1 cellular context compared by ENCODE assay signal in the genomic region with DNA sequence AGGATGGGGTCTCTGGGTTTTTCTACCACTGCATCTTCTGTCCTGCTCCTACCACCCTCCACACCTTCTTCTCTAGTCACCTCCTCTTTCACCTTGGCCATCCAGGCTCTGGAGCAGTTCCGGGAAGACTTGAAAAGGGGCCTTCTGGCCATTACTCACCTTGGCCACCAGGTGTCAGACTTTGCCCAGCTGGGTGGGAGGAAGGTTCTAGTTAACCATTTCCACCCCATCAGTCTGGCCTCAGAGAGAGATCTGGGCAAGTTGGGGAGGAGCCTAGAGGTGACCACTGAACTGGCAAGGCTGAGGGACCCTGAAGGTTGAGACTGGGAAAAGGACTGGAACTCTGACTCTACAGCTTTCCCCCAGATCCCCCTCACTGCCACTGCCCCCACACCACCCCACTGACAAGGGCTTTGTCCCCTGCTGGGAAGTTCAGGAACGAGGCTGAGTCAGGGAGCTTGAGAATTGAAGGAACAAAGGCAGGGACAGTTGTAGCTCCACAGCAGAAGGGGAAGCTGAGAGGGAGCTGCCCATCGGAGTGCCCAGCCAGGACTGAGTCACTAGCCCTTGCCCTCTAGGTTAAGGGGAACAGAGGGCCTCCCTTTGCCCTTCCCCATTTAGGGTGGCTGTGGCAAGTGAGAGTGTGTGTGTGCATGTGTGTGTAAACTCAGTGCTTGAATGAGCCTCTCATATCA.
TF ChIP-seq lines count a peak whose summit lies in the region.

No MANE protein-coding gene starts in this region.

TF ChIP-seq in HepG2, 621 proteins besides CTCF, POLR2A, EP300 and RAD21 (continued from another document and continues in another):
- TF ChIP-seq, protein P1, sequence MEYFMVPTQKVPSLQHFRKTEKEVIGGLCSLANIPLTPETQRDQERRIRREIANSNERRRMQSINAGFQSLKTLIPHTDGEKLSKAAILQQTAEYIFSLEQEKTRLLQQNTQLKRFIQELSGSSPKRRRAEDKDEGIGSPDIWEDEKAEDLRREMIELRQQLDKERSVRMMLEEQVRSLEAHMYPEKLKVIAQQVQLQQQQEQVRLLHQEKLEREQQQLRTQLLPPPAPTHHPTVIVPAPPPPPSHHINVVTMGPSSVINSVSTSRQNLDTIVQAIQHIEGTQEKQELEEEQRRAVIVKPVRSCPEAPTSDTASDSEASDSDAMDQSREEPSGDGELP (IDR thresholded peaks at IDR 0.05; ENCODE audit: borderline replicate concordance, low read depth), result peak; percentile 85; the same call in 1 of the 2 replicates
- TF ChIP-seq YY1 (IDR thresholded peaks at IDR 0.05; ENCODE audit: insufficient read depth, insufficient replicate concordance, low read depth, low read length), result peak; percentile 20
- no peak for TF ChIP-seq ZNF788 (CRISPR knock-in tag; IDR thresholded peaks at IDR 0.05; ENCODE audit: borderline replicate concordance)
- TF ChIP-seq ZNF781 (CRISPR knock-in tag; IDR thresholded peaks at IDR 0.05; ENCODE audit: borderline replicate concordance, not compliant biosample characterization), result peak; percentile 63
- TF ChIP-seq CEBPG (CRISPR knock-in tag; IDR thresholded peaks at IDR 0.05), result peak; percentile 11; the same call in 1 of the 2 replicates
- no peak for TF ChIP-seq NFYC (CRISPR knock-in tag; IDR thresholded peaks at IDR 0.05)
- TF ChIP-seq SUZ12 (IDR thresholded peaks at IDR 0.05; ENCODE audit: low read depth, low read length), result no peak
- TF ChIP-seq THYN1 (CRISPR knock-in tag; IDR thresholded peaks at IDR 0.05; ENCODE audit: borderline replicate concordance, low read depth), result no peak
- TF ChIP-seq, protein P2, sequence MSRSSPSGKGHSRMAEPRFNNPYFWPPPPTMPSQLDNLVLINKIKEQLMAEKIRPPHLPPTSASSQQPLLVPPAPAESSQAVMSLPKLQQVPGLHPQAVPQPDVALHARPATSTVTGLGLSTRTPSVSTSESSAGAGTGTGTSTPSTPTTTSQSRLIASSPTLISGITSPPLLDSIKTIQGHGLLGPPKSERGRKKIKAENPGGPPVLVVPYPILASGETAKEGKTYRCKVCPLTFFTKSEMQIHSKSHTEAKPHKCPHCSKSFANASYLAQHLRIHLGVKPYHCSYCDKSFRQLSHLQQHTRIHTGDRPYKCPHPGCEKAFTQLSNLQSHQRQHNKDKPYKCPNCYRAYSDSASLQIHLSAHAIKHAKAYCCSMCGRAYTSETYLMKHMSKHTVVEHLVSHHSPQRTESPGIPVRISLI (CRISPR knock-in tag; IDR thresholded peaks at IDR 0.05; ENCODE audit: borderline replicate concordance), result no peak
- TF ChIP-seq ERF (CRISPR knock-in tag; IDR thresholded peaks at IDR 0.05), result 0 out of 2 replicates have a peak, but pooled peaks have one; percentile 21
- peak; percentile 57; the same call in 1 of the 2 replicates for TF ChIP-seq BORCS8-MEF2B (CRISPR knock-in tag; IDR thresholded peaks at IDR 0.05)
- 0 out of 2 replicates have a peak, but pooled peaks have one; percentile 17 for TF ChIP-seq RFX3 (CRISPR knock-in tag; IDR thresholded peaks at IDR 0.05)
- TF ChIP-seq ZNF333 (CRISPR knock-in tag; IDR thresholded peaks at IDR 0.05; ENCODE audit: borderline replicate concordance), result no peak
- 0 out of 2 replicates have a peak, but pooled peaks have one; percentile 52 for TF ChIP-seq ZFP1 (CRISPR knock-in tag; IDR thresholded peaks at IDR 0.05)
- TF ChIP-seq ELF3 (CRISPR knock-in tag; IDR thresholded peaks at IDR 0.05), result peak; percentile 54; the same call in 1 of the 2 replicates
- TF ChIP-seq TCF7L2 (IDR thresholded peaks at IDR 0.05; ENCODE audit: low read depth, low read length), result no peak
- 0 out of 2 replicates have a peak, but pooled peaks have one; percentile 20 for TF ChIP-seq MTA1 (CRISPR knock-in tag; IDR thresholded peaks at IDR 0.05; ENCODE audit: borderline replicate concordance)
- peak; percentile 42; the same call in 1 of the 2 replicates for TF ChIP-seq ETV5 (CRISPR knock-in tag; IDR thresholded peaks at IDR 0.05; ENCODE audit: borderline replicate concordance)
- TF ChIP-seq XRCC5 (optimal IDR thresholded peaks at IDR 0.05; ENCODE audit: low read length), result peak; percentile 79
- TF ChIP-seq SP1 (IDR thresholded peaks at IDR 0.05), result no peak
- TF ChIP-seq SP1 (CRISPR knock-in tag; IDR thresholded peaks at IDR 0.05), result peak; percentile 40; the same call in 1 of the 2 replicates
- no peak for TF ChIP-seq NCOR1 (IDR thresholded peaks at IDR 0.05; ENCODE audit: borderline replicate concordance, low read length)
- 0 out of 2 replicates have a peak, but pooled peaks have one; percentile 72 for TF ChIP-seq SMAD3 (CRISPR knock-in tag; IDR thresholded peaks at IDR 0.05)
- TF ChIP-seq HNF4A (CRISPR knock-in tag; IDR thresholded peaks at IDR 0.05), result no peak
- TF ChIP-seq ZNF253 (CRISPR knock-in tag; IDR thresholded peaks at IDR 0.05; ENCODE audit: borderline replicate concordance), result no peak
- peak; percentile 96 for TF ChIP-seq SMC3 (IDR thresholded peaks at IDR 0.05; ENCODE audit: low read length)
- no peak for TF ChIP-seq ZIK1 (CRISPR knock-in tag; IDR thresholded peaks at IDR 0.05; ENCODE audit: borderline replicate concordance, low read depth)
- no peak for TF ChIP-seq KDM6A (CRISPR knock-in tag; IDR thresholded peaks at IDR 0.05; ENCODE audit: low read depth)
- TF ChIP-seq ZNF326 (CRISPR knock-in tag; IDR thresholded peaks at IDR 0.05; ENCODE audit: borderline replicate concordance), result no peak
- TF ChIP-seq STAG1 (CRISPR knock-in tag; IDR thresholded peaks at IDR 0.05), result peak; percentile 87
- TF ChIP-seq, protein P3, sequence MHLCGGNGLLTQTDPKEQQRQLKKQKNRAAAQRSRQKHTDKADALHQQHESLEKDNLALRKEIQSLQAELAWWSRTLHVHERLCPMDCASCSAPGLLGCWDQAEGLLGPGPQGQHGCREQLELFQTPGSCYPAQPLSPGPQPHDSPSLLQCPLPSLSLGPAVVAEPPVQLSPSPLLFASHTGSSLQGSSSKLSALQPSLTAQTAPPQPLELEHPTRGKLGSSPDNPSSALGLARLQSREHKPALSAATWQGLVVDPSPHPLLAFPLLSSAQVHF (CRISPR knock-in tag; IDR thresholded peaks at IDR 0.05), result no peak
- TF ChIP-seq RBAK (CRISPR knock-in tag; IDR thresholded peaks at IDR 0.05), result no peak
- peak; percentile 74 for TF ChIP-seq ZNF263 (CRISPR knock-in tag; IDR thresholded peaks at IDR 0.05)
- TF ChIP-seq, protein P4, sequence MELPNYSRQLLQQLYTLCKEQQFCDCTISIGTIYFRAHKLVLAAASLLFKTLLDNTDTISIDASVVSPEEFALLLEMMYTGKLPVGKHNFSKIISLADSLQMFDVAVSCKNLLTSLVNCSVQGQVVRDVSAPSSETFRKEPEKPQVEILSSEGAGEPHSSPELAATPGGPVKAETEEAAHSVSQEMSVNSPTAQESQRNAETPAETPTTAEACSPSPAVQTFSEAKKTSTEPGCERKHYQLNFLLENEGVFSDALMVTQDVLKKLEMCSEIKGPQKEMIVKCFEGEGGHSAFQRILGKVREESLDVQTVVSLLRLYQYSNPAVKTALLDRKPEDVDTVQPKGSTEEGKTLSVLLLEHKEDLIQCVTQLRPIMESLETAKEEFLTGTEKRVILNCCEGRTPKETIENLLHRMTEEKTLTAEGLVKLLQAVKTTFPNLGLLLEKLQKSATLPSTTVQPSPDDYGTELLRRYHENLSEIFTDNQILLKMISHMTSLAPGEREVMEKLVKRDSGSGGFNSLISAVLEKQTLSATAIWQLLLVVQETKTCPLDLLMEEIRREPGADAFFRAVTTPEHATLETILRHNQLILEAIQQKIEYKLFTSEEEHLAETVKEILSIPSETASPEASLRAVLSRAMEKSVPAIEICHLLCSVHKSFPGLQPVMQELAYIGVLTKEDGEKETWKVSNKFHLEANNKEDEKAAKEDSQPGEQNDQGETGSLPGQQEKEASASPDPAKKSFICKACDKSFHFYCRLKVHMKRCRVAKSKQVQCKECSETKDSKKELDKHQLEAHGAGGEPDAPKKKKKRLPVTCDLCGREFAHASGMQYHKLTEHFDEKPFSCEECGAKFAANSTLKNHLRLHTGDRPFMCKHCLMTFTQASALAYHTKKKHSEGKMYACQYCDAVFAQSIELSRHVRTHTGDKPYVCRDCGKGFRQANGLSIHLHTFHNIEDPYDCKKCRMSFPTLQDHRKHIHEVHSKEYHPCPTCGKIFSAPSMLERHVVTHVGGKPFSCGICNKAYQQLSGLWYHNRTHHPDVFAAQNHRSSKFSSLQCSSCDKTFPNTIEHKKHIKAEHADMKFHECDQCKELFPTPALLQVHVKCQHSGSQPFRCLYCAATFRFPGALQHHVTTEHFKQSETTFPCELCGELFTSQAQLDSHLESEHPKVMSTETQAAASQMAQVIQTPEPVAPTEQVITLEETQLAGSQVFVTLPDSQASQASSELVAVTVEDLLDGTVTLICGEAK (IDR thresholded peaks at IDR 0.05), result no peak
- TF ChIP-seq, protein P4 (CRISPR knock-in tag; IDR thresholded peaks at IDR 0.05), result no peak
- no peak for TF ChIP-seq REPIN1 (CRISPR knock-in tag; IDR thresholded peaks at IDR 0.05; ENCODE audit: borderline replicate concordance, low read depth)
- TF ChIP-seq KLF6 (CRISPR knock-in tag; IDR thresholded peaks at IDR 0.05), result peak; percentile 69; the same call in 1 of the 2 replicates
- TF ChIP-seq KLF16 (CRISPR knock-in tag; IDR thresholded peaks at IDR 0.05), result peak in 1 of 2 experiments; percentile 62; a peak in 1 of 4 replicates
- TF ChIP-seq SOX6 (IDR thresholded peaks at IDR 0.05), result no peak
- no peak; the same call in 1 of the 2 replicates for TF ChIP-seq SOX6 (CRISPR knock-in tag; IDR thresholded peaks at IDR 0.05)
- peak; percentile 58 for TF ChIP-seq IRF2 (CRISPR knock-in tag; IDR thresholded peaks at IDR 0.05)
- no peak for TF ChIP-seq ZSCAN29 (CRISPR knock-in tag; conservative IDR thresholded peaks at IDR 0.05)
- TF ChIP-seq, protein P5, sequence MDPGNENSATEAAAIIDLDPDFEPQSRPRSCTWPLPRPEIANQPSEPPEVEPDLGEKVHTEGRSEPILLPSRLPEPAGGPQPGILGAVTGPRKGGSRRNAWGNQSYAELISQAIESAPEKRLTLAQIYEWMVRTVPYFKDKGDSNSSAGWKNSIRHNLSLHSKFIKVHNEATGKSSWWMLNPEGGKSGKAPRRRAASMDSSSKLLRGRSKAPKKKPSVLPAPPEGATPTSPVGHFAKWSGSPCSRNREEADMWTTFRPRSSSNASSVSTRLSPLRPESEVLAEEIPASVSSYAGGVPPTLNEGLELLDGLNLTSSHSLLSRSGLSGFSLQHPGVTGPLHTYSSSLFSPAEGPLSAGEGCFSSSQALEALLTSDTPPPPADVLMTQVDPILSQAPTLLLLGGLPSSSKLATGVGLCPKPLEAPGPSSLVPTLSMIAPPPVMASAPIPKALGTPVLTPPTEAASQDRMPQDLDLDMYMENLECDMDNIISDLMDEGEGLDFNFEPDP (CRISPR knock-in tag; conservative IDR thresholded peaks at IDR 0.05), result no peak
- TF ChIP-seq, protein P6, sequence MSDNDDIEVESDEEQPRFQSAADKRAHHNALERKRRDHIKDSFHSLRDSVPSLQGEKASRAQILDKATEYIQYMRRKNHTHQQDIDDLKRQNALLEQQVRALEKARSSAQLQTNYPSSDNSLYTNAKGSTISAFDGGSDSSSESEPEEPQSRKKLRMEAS (IDR thresholded peaks at IDR 0.05), result peak; percentile 37; the same call in 1 of the 2 replicates
- TF ChIP-seq NFKB2 (CRISPR knock-in tag; IDR thresholded peaks at IDR 0.05; ENCODE audit: borderline replicate concordance), result no peak
- TF ChIP-seq, protein P7, sequence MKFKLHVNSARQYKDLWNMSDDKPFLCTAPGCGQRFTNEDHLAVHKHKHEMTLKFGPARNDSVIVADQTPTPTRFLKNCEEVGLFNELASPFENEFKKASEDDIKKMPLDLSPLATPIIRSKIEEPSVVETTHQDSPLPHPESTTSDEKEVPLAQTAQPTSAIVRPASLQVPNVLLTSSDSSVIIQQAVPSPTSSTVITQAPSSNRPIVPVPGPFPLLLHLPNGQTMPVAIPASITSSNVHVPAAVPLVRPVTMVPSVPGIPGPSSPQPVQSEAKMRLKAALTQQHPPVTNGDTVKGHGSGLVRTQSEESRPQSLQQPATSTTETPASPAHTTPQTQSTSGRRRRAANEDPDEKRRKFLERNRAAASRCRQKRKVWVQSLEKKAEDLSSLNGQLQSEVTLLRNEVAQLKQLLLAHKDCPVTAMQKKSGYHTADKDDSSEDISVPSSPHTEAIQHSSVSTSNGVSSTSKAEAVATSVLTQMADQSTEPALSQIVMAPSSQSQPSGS (CRISPR knock-in tag; IDR thresholded peaks at IDR 0.05), result no peak; the same call in 1 of the 2 replicates
- TF ChIP-seq ZFP36L1 (CRISPR knock-in tag; IDR thresholded peaks at IDR 0.05), result 0 out of 2 replicates have a peak, but pooled peaks have one; percentile 25
- TF ChIP-seq RXRB (CRISPR knock-in tag; IDR thresholded peaks at IDR 0.05; ENCODE audit: borderline replicate concordance), result peak; percentile 48; the same call in 1 of the 2 replicates
- TF ChIP-seq ZNF652 (CRISPR knock-in tag; IDR thresholded peaks at IDR 0.05; ENCODE audit: borderline replicate concordance, low read depth), result peak; percentile 100
- no peak for TF ChIP-seq NR2C2 (CRISPR knock-in tag; IDR thresholded peaks at IDR 0.05; ENCODE audit: borderline replicate concordance)
- 0 out of 2 replicates have a peak, but pooled peaks have one; percentile 51 for TF ChIP-seq NFKBIZ (CRISPR knock-in tag; IDR thresholded peaks at IDR 0.05)
- 0 out of 2 replicates have a peak, but pooled peaks have one; percentile 29 for TF ChIP-seq GATAD1 (CRISPR knock-in tag; IDR thresholded peaks at IDR 0.05)
